In the genomic region with DNA sequence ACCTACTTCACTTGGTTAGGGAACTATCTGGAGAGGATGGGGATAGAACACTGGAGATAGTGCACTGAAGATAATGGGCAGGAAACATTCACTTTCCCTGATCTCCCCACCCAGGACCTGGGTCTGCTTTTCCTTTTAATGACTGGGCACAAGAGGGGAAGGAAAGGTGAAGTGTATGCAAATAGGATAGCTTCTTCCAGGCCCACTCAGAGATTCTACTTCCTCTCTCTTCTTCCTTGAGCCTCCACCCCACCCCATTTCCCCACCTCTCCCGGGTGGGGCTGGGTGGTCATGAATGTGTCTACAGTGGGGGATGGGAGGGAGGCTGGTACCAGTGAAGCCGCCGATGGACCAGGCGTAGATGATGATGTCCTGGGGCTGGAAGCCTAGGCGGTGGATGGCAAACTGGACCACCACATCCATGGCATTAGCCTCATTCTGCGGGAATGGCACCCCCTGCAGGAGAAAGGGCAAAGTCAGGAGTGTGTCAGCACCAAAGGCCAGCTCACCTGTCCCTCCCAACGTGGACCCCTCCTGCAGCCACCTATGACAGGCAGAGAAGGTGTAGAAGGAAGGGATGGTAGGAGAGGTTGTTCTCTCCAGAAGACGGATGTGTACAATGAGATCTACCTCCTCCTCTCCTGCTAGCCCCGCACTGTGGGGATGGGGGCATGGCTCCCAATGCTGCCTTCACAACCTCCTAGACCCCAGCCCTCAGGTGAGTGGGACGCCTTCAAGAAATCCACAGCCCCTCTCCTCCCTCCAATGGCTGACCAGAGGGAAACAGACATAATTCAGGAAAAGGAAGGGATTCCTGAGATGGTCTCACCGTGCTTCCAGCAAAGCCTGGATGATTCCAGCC, we compare ENCODE assay signal across 1 cellular context.
TF ChIP-seq lines count a peak whose summit lies in the region.

No MANE protein-coding gene starts in this region.

TF ChIP-seq in K562, 482 proteins besides CTCF, POLR2A, EP300 and RAD21 (continued from another document and continues in another):
- TF ChIP-seq CLOCK (CRISPR knock-in tag; IDR thresholded peaks at IDR 0.05; ENCODE audit: borderline replicate concordance) (no peak), TRIM24 (IDR thresholded peaks at IDR 0.05) (no peak), HDAC3 (IDR thresholded peaks at IDR 0.05; ENCODE audit: borderline replicate concordance, partially characterized antibody) (no peak), ZNF316 (IDR thresholded peaks at IDR 0.05) (no peak), ZNF695 (CRISPR knock-in tag; IDR thresholded peaks at IDR 0.05) (no peak), ZNF165 (CRISPR knock-in tag; IDR thresholded peaks at IDR 0.05; ENCODE audit: borderline replicate concordance) (no peak), TGIF2 (CRISPR knock-in tag; IDR thresholded peaks at IDR 0.05) (no peak), SP2 (IDR thresholded peaks at IDR 0.05; ENCODE audit: extremely low read depth, low read depth, low read length, poor library complexity, severe bottlenecking) (peak; percentile 6), TCF15 (CRISPR knock-in tag; IDR thresholded peaks at IDR 0.05) (no peak), KLF16 (IDR thresholded peaks at IDR 0.05) (no peak), EHMT2 (IDR thresholded peaks at IDR 0.05) (no peak), STAT5B (CRISPR knock-in tag; IDR thresholded peaks at IDR 0.05) (no peak), NFATC3 (IDR thresholded peaks at IDR 0.05) (no peak), ZKSCAN1 (IDR thresholded peaks at IDR 0.05; ENCODE audit: low read depth, low read length) (peak; percentile 44; the same call in 1 of the 2 replicates), SRSF1 (IDR thresholded peaks at IDR 0.05; ENCODE audit: low read depth, low read length) (no peak), SMARCA5 (IDR thresholded peaks at IDR 0.05) (no peak), ESRRA (IDR thresholded peaks at IDR 0.05; ENCODE audit: borderline replicate concordance, low read depth) (0 out of 2 replicates have a peak, but pooled peaks have one; percentile 9), ZNF778 (CRISPR knock-in tag; IDR thresholded peaks at IDR 0.05) (no peak), TAF1 (IDR thresholded peaks at IDR 0.05; ENCODE audit: control insufficient read depth, extremely low read depth, insufficient read depth, low read length, severe bottlenecking) (no peak), HOMEZ (CRISPR knock-in tag; IDR thresholded peaks at IDR 0.05) (no peak), RBM22 (IDR thresholded peaks at IDR 0.05; ENCODE audit: low read depth, low read length, poor library complexity, severe bottlenecking) (no peak), SIN3B (IDR thresholded peaks at IDR 0.05; ENCODE audit: low read depth) (no peak), ZNF655 (CRISPR knock-in tag; IDR thresholded peaks at IDR 0.05) (no peak), ZFP91 (CRISPR knock-in tag; IDR thresholded peaks at IDR 0.05) (0 out of 2 replicates have a peak, but pooled peaks have one; percentile 22), JUND (IDR thresholded peaks at IDR 0.05; ENCODE audit: borderline replicate concordance, low read depth, low read length) (no peak), JUND (tag; IDR thresholded peaks at IDR 0.05; ENCODE audit: borderline replicate concordance, low read depth, low read length) (no peak), ZNF639 (CRISPR knock-in tag; conservative IDR thresholded peaks at IDR 0.05 in 1 of 2, IDR thresholded peaks at IDR 0.05 in 1 of 2) (0 out of 4 replicates have a peak, but pooled peaks of 1 of the 2 experiments have one; percentile 15), SMARCB1 (IDR thresholded peaks at IDR 0.05; ENCODE audit: insufficient read length, low read depth) (no peak), ZBTB43 (CRISPR knock-in tag; IDR thresholded peaks at IDR 0.05) (no peak), TAF15 (IDR thresholded peaks at IDR 0.05; ENCODE audit: low read depth, low read length) (no peak), JUNB (CRISPR knock-in tag; conservative IDR thresholded peaks at IDR 0.05) (no peak), MAX (CRISPR knock-in tag; IDR thresholded peaks at IDR 0.05) (peak; percentile 12; the same call in 1 of the 2 replicates), MTA1 (IDR thresholded peaks at IDR 0.05; ENCODE audit: borderline replicate concordance) (no peak), RFX7 (CRISPR knock-in tag; IDR thresholded peaks at IDR 0.05) (no peak), NFE2L1 (tag; IDR thresholded peaks at IDR 0.05; ENCODE audit: borderline replicate concordance, low read depth) (no peak), KDM5B (IDR thresholded peaks at IDR 0.05; ENCODE audit: insufficient replicate concordance, low read depth, low read length) (no peak), ZNF696 (CRISPR knock-in tag; conservative IDR thresholded peaks at IDR 0.05) (no peak), IRF2 (CRISPR knock-in tag; IDR thresholded peaks at IDR 0.05) (no peak; the same call in 1 of the 2 replicates), ZNF717 (CRISPR knock-in tag; IDR thresholded peaks at IDR 0.05) (no peak)
- TF ChIP-seq, protein P1, sequence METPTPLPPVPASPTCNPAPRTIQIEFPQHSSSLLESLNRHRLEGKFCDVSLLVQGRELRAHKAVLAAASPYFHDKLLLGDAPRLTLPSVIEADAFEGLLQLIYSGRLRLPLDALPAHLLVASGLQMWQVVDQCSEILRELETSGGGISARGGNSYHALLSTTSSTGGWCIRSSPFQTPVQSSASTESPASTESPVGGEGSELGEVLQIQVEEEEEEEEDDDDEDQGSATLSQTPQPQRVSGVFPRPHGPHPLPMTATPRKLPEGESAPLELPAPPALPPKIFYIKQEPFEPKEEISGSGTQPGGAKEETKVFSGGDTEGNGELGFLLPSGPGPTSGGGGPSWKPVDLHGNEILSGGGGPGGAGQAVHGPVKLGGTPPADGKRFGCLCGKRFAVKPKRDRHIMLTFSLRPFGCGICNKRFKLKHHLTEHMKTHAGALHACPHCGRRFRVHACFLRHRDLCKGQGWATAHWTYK (CRISPR knock-in tag; IDR thresholded peaks at IDR 0.05): 0 out of 2 replicates have a peak, but pooled peaks have one; percentile 11
- TF ChIP-seq, protein P2, sequence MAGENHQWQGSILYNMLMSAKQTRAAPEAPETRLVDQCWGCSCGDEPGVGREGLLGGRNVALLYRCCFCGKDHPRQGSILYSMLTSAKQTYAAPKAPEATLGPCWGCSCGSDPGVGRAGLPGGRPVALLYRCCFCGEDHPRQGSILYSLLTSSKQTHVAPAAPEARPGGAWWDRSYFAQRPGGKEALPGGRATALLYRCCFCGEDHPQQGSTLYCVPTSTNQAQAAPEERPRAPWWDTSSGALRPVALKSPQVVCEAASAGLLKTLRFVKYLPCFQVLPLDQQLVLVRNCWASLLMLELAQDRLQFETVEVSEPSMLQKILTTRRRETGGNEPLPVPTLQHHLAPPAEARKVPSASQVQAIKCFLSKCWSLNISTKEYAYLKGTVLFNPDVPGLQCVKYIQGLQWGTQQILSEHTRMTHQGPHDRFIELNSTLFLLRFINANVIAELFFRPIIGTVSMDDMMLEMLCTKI (IDR thresholded peaks at IDR 0.05; ENCODE audit: partially characterized antibody): no peak
- TF ChIP-seq, protein P3, sequence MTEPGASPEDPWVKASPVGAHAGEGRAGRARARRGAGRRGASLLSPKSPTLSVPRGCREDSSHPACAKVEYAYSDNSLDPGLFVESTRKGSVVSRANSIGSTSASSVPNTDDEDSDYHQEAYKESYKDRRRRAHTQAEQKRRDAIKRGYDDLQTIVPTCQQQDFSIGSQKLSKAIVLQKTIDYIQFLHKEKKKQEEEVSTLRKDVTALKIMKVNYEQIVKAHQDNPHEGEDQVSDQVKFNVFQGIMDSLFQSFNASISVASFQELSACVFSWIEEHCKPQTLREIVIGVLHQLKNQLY (CRISPR knock-in tag; conservative IDR thresholded peaks at IDR 0.05): no peak
- TF ChIP-seq, protein P4, sequence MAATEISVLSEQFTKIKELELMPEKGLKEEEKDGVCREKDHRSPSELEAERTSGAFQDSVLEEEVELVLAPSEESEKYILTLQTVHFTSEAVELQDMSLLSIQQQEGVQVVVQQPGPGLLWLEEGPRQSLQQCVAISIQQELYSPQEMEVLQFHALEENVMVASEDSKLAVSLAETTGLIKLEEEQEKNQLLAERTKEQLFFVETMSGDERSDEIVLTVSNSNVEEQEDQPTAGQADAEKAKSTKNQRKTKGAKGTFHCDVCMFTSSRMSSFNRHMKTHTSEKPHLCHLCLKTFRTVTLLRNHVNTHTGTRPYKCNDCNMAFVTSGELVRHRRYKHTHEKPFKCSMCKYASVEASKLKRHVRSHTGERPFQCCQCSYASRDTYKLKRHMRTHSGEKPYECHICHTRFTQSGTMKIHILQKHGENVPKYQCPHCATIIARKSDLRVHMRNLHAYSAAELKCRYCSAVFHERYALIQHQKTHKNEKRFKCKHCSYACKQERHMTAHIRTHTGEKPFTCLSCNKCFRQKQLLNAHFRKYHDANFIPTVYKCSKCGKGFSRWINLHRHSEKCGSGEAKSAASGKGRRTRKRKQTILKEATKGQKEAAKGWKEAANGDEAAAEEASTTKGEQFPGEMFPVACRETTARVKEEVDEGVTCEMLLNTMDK (IDR thresholded peaks at IDR 0.05; ENCODE audit: borderline replicate concordance, insufficient read depth, low read depth, low read length, poor library complexity, severe bottlenecking): peak; percentile 86
